ENCODE assay signal across 8 cellular contexts in the genomic region with DNA sequence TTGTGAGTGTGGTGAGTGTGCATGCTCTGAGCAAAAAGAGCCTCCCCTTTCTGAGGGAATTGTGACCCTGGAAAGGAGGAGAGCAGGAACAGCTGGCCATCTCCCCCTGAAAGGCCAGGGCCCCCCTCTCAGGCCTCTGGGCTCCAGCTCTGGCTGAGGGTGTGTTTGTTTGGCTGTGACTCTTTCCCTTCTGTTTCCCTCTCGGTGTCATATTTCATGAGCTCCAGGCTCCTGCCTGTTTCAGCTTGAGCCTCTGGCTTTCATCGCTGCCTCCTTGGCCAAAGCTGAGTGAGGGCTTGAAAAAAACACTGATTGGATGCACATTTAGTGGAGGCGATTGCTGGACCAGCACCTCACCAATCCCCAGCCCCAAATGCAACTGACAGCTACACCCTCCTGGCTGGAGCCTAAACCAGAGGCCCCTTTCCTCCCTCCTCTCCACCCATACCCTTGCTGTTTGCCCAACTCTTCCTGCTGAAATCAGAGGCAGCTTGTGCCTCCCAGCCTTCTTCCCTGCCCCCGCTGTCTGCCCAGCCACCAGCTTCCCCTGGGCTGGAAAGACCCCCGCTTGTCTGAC.
A peak's percentile ranks its signal among the peaks of the same experiment; 100 is the strongest.
DNase-seq lines count a peak whose midpoint lies in the region; ATAC-seq and TF ChIP-seq lines count a peak whose summit lies in the region.

No MANE protein-coding gene starts in this region.

- POLR2A ChIA-PET in CD8-positive, alpha-beta memory T cell (lab: Charles Lee): no interaction called here

- peak overlapping the region; percentile 42 to 43 for H3K9ac ChIP-seq in stomach smooth muscle (ENCODE audit: low read length in 2 of 2)

- H3K36me3 ChIP-seq in breast epithelium (no peaks in the 10 kb centered on the region), stomach smooth muscle (ENCODE audit: control insufficient read depth in 2 of 2, insufficient read depth in 2 of 2, low read length in 2 of 2) (no peaks in the 10 kb centered on the region)
- no peaks in the 10 kb centered on the region for H3K36me3 ChIP-seq in CD8-positive, alpha-beta memory T cell (ENCODE audit: insufficient read depth, low read length)

- ATAC-seq in GM18519 (IDR thresholded peaks at IDR 0.05; ENCODE audit: low FRiP score, unreplicated experiment): no peak

- intact Hi-C loops in breast epithelium (cut with DNase I; ENCODE audit: low total_unique reads): no loop called here

- no peaks in the 10 kb centered on the region for H3K9me3 ChIP-seq in breast epithelium
- H3K9me3 ChIP-seq in stomach smooth muscle (ENCODE audit: control insufficient read depth in 2 of 2, low read length in 2 of 2): no peaks in the 10 kb centered on the region
- no peaks in the 10 kb centered on the region for H3K9me3 ChIP-seq in CD8-positive, alpha-beta memory T cell (ENCODE audit: low read length)

- H3K27ac Mint-ChIP-seq in CD8-positive, alpha-beta memory T cell: no peak overlapping the region

- H3K4me3 Mint-ChIP-seq in CD8-positive, alpha-beta memory T cell: no peak overlapping the region

- no peaks in the 10 kb centered on the region for H3K9me3 Mint-ChIP-seq in CD8-positive, alpha-beta memory T cell

- TF ChIP-seq CTCF in breast epithelium (IDR thresholded peaks at IDR 0.05): no peak

- H3K4me1 ChIP-seq in breast epithelium (peaks cover 10 to 11% of the 10 kb centered on the region in 2 donors), stomach smooth muscle (ENCODE audit: control insufficient read depth, insufficient read depth, low read length) (peaks cover 65% of the 10 kb centered on the region)
- no peaks in the 10 kb centered on the region for H3K4me1 ChIP-seq in CD8-positive, alpha-beta memory T cell (ENCODE audit: insufficient read depth, low read length)

- peak overlapping the region; percentile 63 to 81 for H3K27ac ChIP-seq in breast epithelium
- H3K27ac ChIP-seq in stomach smooth muscle (ENCODE audit: low read length): peak overlapping the region; percentile 94
- no peak overlapping the region for H3K27ac ChIP-seq in CD8-positive, alpha-beta memory T cell (ENCODE audit: low read depth, low read length)

- H3K4me1 Mint-ChIP-seq in CD8-positive, alpha-beta memory T cell: no peaks in the 10 kb centered on the region

- H3K4me3 ChIP-seq in breast epithelium (no peak overlapping the region), stomach smooth muscle (ENCODE audit: low read length in 2 of 2) (peak overlapping the region in 1 of 2 donors; percentile 17)
- H3K4me3 ChIP-seq in CD8-positive, alpha-beta memory T cell (ENCODE audit: low read length): no peak overlapping the region

- peaks cover 2 to 4% of the 10 kb centered on the region in 2 donors for H3K27me3 Mint-ChIP-seq in CD8-positive, alpha-beta memory T cell

- no peaks in the 10 kb centered on the region for H3K27me3 ChIP-seq in breast epithelium
- no peaks in the 10 kb centered on the region for H3K27me3 ChIP-seq in stomach smooth muscle (ENCODE audit: control insufficient read depth in 1 of 2, insufficient read depth in 2 of 2, low read length in 2 of 2)
- H3K27me3 ChIP-seq in CD8-positive, alpha-beta memory T cell (ENCODE audit: insufficient read depth, low read length, poor library complexity, severe bottlenecking): no peaks in the 10 kb centered on the region

- DNase-seq in DMS153 treated with DMSO at 0.1 percent for 48 hours (lab: John Stamatoyannopoulos, UW; ENCODE audit: unreplicated experiment) (peak; percentile 98), NCI-H2196 (lab: John Stamatoyannopoulos, UW; ENCODE audit: unreplicated experiment) (peak; percentile 92), breast epithelium (ENCODE audit: low spot score in 2 of 2) (peak; percentile 53 to 58), inferior parietal cortex (ENCODE audit: extremely low spot score) (peak; percentile 23)
- no peak for DNase-seq in CD8-positive, alpha-beta memory T cell
- no peak for DNase-seq in stimulated activated CD4-positive, alpha-beta T cell treated with anti-CD3 and anti-CD28 coated beads, Interleukin-4, amount 100 ng/mL, for 1 hour

- no peak for TF ChIP-seq POLR2A in breast epithelium (IDR thresholded peaks at IDR 0.05)

- CTCF ChIA-PET in CD8-positive, alpha-beta memory T cell (lab: Charles Lee): no interaction called here

- no peaks in the 10 kb centered on the region for H3K36me3 Mint-ChIP-seq in CD8-positive, alpha-beta memory T cell

Comparison
In these comparisons a context has a peak if more than half of its experiments do, and no peak if none do; other contexts are left out.
1. DNase-seq: peak in DMS153 treated with DMSO at 0.1 percent for 48 hours (single experiment), NCI-H2196 (single experiment), breast epithelium (2 of 2) and inferior parietal cortex (single experiment); none in CD8-positive, alpha-beta memory T cell (0 of 5) and stimulated activated CD4-positive, alpha-beta T cell treated with anti-CD3 and anti-CD28 coated beads, Interleukin-4, amount 100 ng/mL, for 1 hour (single experiment).